Comparison of ENCODE assay signal across 8 cellular contexts in genomic region chr3:52057806-52058099, GRCh38. TPM values are rescaled to one million over a fixed set of nuclear protein-coding genes. Genes with fewer than 3 reads are reported as not detected.
A peak's percentile ranks its signal among the peaks of the same experiment; 100 is the strongest.
DNase-seq lines count a peak whose midpoint lies in the region; ATAC-seq and TF ChIP-seq lines count a peak whose summit lies in the region.

No MANE protein-coding gene starts in this region.

- H3K4me1 ChIP-seq in HAP-1 (peaks cover 12% of the 10 kb centered on the region), hepatocyte (ENCODE audit: insufficient read depth) (peaks cover 15% of the 10 kb centered on the region)

- POLR2A ChIA-PET in WTC11 (lab: Charles Lee): interaction anchor here (0.8 to 2.3 kb wide), 7 partner anchors 8 to 97 kb away, joined by 3 to 10 read pairs (median 4); partner anchors contain the start of gene POC1A

- peak overlapping the region; percentile 75 for H3K4me2 ChIP-seq in hepatocyte

- peaks cover 5% of the 10 kb centered on the region; the same call in 1 of the 2 replicates for H3K36me3 Mint-ChIP-seq in WTC11

- H3K4me1 Mint-ChIP-seq in WTC11: peaks cover 26% of the 10 kb centered on the region

- no peak for TF ChIP-seq CTCF in WTC11 (IDR thresholded peaks at IDR 0.05)
- TF ChIP-seq CTCF in hepatocyte (IDR thresholded peaks at IDR 0.05; ENCODE audit: poor library complexity): no peak

- no peaks in the 10 kb centered on the region for H3K9me3 Mint-ChIP-seq in WTC11

- DNase-seq in HAP-1 (ENCODE audit: low spot score in 2 of 2): peak in 1 of 2 experiments; percentile 13
- no peak for DNase-seq in WTC11 (ENCODE audit: low spot score)
- DNase-seq in hepatocyte (ENCODE audit: low spot score): no peak
- no peak for DNase-seq in activated CD4-positive, alpha-beta T cell treated with anti-CD3 and anti-CD28 coated beads for 1 hour

- in situ Hi-C loops in HAP-1 (cut with MboI; ENCODE audit: low sequenced_read_pairs): no loop called here

- H4K20me1 ChIP-seq in hepatocyte (ENCODE audit: insufficient read depth, poor library complexity, severe bottlenecking): peaks cover 18% of the 10 kb centered on the region

- peaks cover 21% of the 10 kb centered on the region for H3K27me3 Mint-ChIP-seq in WTC11 (ENCODE audit: low read depth)

- H3K27me3 ChIP-seq in HAP-1 (ENCODE audit: low read depth) (no peaks in the 10 kb centered on the region), hepatocyte (no peaks in the 10 kb centered on the region)

- CTCF ChIA-PET in WTC11 (lab: Charles Lee): interaction anchor here (1.0 to 8.3 kb wide), 28 partner anchors 10 to 331 kb away, joined by 3 to 382 read pairs (median 6); partner anchors contain the start of genes ABHD14B, ACY1, POC1A and RRP9

- H3K27ac Mint-ChIP-seq in WTC11: peak overlapping the region; percentile 74

- peak overlapping the region; percentile 59 for H3K4me3 Mint-ChIP-seq in WTC11

- ATAC-seq in WTC11: peak; percentile 1; the same call in 1 of the 2 replicates
- no peak for ATAC-seq in HG03378 (IDR thresholded peaks at IDR 0.05; ENCODE audit: unreplicated experiment)
- ATAC-seq in HG03135 (IDR thresholded peaks at IDR 0.05; ENCODE audit: unreplicated experiment): no peak
- ATAC-seq in HG03520 (IDR thresholded peaks at IDR 0.05; ENCODE audit: unreplicated experiment): no peak

- H3K9me3 ChIP-seq in HAP-1: no peaks in the 10 kb centered on the region
- no peaks in the 10 kb centered on the region for H3K9me3 ChIP-seq in hepatocyte (ENCODE audit: low read depth)

- peaks cover 21% of the 10 kb centered on the region for H3K36me3 ChIP-seq in HAP-1 (replicated peaks)
- H3K36me3 ChIP-seq in hepatocyte (replicated peaks; ENCODE audit: insufficient read depth, low read depth): no peaks in the 10 kb centered on the region

- H3K79me2 ChIP-seq in hepatocyte: peaks cover 30% of the 10 kb centered on the region

- H2AFZ ChIP-seq in hepatocyte: peak overlapping the region; percentile 28

- H3K27ac ChIP-seq in hepatocyte (peak overlapping the region; percentile 77), skin epidermis (peak overlapping the region in 19 of 21 experiments; percentile 59 to 95 (median 79))

- no peaks in the 10 kb centered on the region for H3K9me2 ChIP-seq in hepatocyte (replicated peaks; ENCODE audit: insufficient read depth)

- 52% methylated on average over 9 of the region's 9 CpGs for WGBS in hepatocyte (ENCODE audit: low lambda C conversion rate, missing lambda C conversion rate)

- H3K4me3 ChIP-seq in HAP-1 (peak overlapping the region; percentile 18), hepatocyte (no peak overlapping the region), skin epidermis (peak overlapping the region; percentile 5 to 94 (median 58))

TF ChIP-seq in WTC11, 78 proteins besides CTCF, POLR2A, EP300 and RAD21 (continues in another document):
- TF ChIP-seq ZBTB43 (CRISPR knock-in tag; IDR thresholded peaks at IDR 0.05) (no peak), ZNF423 (CRISPR knock-in tag; IDR thresholded peaks at IDR 0.05) (no peak), GABPB1 (CRISPR knock-in tag; IDR thresholded peaks at IDR 0.05) (no peak), CREB1 (CRISPR knock-in tag; IDR thresholded peaks at IDR 0.05) (no peak), ZNF263 (CRISPR knock-in tag; IDR thresholded peaks at IDR 0.05; ENCODE audit: low read depth) (no peak), GRHL2 (CRISPR knock-in tag; IDR thresholded peaks at IDR 0.05; ENCODE audit: insufficient replicate concordance, severe bottlenecking) (no peak), FOXP1 (CRISPR knock-in tag; IDR thresholded peaks at IDR 0.05; ENCODE audit: borderline replicate concordance) (no peak), NR3C1 (CRISPR knock-in tag; conservative IDR thresholded peaks at IDR 0.05; ENCODE audit: low read depth) (no peak)
- TF ChIP-seq, protein P1, sequence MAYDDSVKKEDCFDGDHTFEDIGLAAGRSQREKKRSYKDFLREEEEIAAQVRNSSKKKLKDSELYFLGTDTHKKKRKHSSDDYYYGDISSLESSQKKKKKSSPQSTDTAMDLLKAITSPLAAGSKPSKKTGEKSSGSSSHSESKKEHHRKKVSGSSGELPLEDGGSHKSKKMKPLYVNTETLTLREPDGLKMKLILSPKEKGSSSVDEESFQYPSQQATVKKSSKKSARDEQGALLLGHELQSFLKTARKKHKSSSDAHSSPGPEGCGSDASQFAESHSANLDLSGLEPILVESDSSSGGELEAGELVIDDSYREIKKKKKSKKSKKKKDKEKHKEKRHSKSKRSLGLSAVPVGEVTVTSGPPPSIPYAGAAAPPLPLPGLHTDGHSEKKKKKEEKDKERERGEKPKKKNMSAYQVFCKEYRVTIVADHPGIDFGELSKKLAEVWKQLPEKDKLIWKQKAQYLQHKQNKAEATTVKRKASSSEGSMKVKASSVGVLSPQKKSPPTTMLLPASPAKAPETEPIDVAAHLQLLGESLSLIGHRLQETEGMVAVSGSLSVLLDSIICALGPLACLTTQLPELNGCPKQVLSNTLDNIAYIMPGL (CRISPR knock-in tag; IDR thresholded peaks at IDR 0.05): peak; percentile 57; the same call in 1 of the 2 replicates
- TF ChIP-seq, protein P2, sequence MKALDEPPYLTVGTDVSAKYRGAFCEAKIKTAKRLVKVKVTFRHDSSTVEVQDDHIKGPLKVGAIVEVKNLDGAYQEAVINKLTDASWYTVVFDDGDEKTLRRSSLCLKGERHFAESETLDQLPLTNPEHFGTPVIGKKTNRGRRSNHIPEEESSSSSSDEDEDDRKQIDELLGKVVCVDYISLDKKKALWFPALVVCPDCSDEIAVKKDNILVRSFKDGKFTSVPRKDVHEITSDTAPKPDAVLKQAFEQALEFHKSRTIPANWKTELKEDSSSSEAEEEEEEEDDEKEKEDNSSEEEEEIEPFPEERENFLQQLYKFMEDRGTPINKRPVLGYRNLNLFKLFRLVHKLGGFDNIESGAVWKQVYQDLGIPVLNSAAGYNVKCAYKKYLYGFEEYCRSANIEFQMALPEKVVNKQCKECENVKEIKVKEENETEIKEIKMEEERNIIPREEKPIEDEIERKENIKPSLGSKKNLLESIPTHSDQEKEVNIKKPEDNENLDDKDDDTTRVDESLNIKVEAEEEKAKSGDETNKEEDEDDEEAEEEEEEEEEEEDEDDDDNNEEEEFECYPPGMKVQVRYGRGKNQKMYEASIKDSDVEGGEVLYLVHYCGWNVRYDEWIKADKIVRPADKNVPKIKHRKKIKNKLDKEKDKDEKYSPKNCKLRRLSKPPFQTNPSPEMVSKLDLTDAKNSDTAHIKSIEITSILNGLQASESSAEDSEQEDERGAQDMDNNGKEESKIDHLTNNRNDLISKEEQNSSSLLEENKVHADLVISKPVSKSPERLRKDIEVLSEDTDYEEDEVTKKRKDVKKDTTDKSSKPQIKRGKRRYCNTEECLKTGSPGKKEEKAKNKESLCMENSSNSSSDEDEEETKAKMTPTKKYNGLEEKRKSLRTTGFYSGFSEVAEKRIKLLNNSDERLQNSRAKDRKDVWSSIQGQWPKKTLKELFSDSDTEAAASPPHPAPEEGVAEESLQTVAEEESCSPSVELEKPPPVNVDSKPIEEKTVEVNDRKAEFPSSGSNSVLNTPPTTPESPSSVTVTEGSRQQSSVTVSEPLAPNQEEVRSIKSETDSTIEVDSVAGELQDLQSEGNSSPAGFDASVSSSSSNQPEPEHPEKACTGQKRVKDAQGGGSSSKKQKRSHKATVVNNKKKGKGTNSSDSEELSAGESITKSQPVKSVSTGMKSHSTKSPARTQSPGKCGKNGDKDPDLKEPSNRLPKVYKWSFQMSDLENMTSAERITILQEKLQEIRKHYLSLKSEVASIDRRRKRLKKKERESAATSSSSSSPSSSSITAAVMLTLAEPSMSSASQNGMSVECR (CRISPR knock-in tag; IDR thresholded peaks at IDR 0.05; ENCODE audit: borderline replicate concordance): no peak
- TF ChIP-seq, protein P3, sequence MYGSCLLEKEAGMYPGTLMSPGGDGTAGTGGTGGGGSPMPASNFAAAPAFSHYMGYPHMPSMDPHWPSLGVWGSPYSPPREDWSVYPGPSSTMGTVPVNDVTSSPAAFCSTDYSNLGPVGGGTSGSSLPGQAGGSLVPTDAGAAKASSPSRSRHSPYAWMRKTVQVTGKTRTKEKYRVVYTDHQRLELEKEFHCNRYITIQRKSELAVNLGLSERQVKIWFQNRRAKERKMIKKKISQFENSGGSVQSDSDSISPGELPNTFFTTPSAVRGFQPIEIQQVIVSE (CRISPR knock-in tag; IDR thresholded peaks at IDR 0.05; ENCODE audit: borderline replicate concordance): no peak
- TF ChIP-seq, protein P4, sequence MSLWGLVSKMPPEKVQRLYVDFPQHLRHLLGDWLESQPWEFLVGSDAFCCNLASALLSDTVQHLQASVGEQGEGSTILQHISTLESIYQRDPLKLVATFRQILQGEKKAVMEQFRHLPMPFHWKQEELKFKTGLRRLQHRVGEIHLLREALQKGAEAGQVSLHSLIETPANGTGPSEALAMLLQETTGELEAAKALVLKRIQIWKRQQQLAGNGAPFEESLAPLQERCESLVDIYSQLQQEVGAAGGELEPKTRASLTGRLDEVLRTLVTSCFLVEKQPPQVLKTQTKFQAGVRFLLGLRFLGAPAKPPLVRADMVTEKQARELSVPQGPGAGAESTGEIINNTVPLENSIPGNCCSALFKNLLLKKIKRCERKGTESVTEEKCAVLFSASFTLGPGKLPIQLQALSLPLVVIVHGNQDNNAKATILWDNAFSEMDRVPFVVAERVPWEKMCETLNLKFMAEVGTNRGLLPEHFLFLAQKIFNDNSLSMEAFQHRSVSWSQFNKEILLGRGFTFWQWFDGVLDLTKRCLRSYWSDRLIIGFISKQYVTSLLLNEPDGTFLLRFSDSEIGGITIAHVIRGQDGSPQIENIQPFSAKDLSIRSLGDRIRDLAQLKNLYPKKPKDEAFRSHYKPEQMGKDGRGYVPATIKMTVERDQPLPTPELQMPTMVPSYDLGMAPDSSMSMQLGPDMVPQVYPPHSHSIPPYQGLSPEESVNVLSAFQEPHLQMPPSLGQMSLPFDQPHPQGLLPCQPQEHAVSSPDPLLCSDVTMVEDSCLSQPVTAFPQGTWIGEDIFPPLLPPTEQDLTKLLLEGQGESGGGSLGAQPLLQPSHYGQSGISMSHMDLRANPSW (CRISPR knock-in tag; conservative IDR thresholded peaks at IDR 0.05; ENCODE audit: low read depth): no peak

RNA-seq across cellular contexts. Expression of gene DUSP7, which starts 1.4 kb away (rescaled TPM):
- total RNA-seq in WTC11 (2021) (15.9 to 18.8 TPM (median 16.2 TPM) in 3 replicates), hepatocyte (13.1 and 13.8 TPM in 2 replicates)
- polyA plus RNA-seq in hepatocyte: 5.9 and 6.4 TPM in 2 replicates
